In genomic region chr13:75175575-75175974, GRCh38 we compare ENCODE assay signal across 20 cellular contexts.
DNase-seq lines count a peak whose midpoint lies in the region; ATAC-seq lines count a peak whose summit lies in the region.
"Had no signal": no experiment of that assay in that cellular context is flagged by ENCODE, and none has a peak within 500 bp of the region (broad histone marks: within the 10 kb centered on the region; RNA-seq: fewer than 3 reads in every experiment).

No MANE protein-coding gene starts in this region.

- no peaks in the 10 kb centered on the region for H3K9me3 ChIP-seq in SJCRH30 (replicated peaks)
- H3K9me3 ChIP-seq: HAP-1 had no signal

- ATAC-seq in GM21381 (IDR thresholded peaks at IDR 0.05; ENCODE audit: unreplicated experiment) (no peak), HG03159 (IDR thresholded peaks at IDR 0.05; ENCODE audit: unreplicated experiment) (no peak)
- ATAC-seq: Panc1 had no signal

- no peaks in the 10 kb centered on the region for H3K36me3 ChIP-seq in SJCRH30
- H3K36me3 ChIP-seq: HAP-1 had no signal

- peak; percentile 38 for DNase-seq in MV-4-11 (lab: John Stamatoyannopoulos, UW)
- peak; percentile 83 for DNase-seq in amniotic epithelial cell (ENCODE audit: low read depth)
- peak; percentile 19 for DNase-seq in dermis blood vessel endothelial cell
- DNase-seq in NCI-H2196 (lab: John Stamatoyannopoulos, UW; ENCODE audit: unreplicated experiment), result no peak
- DNase-seq in SJCRH30, result no peak
- DNase-seq: ACHN; C1 segment of cervical spinal cord; CD8-positive, alpha-beta memory T cell; DMS79; KBM-7; NCI-H1417; NCI-H187; NCI-H2107; NCI-H2227 treated with DMSO at 0.1 percent for 48 hours; NCI-H524; SW 1271 had no signal

- H3K4me1 ChIP-seq in SJCRH30, result peaks cover 12% of the 10 kb centered on the region
- H3K4me1 ChIP-seq: HAP-1 had no signal

- no peaks in the 10 kb centered on the region for H3K27me3 ChIP-seq in SJCRH30

- H3K27ac ChIP-seq in SJCRH30, result no peak overlapping the region

- H3K4me3 ChIP-seq in SJCRH30, result no peak overlapping the region
- H3K4me3 ChIP-seq: HAP-1 had no signal

Comparison
In these comparisons a context has a peak if more than half of its experiments do, and no peak if none do; other contexts are left out.
1. DNase-seq: peak in MV-4-11 (single experiment), amniotic epithelial cell (single experiment) and dermis blood vessel endothelial cell (single experiment); none in NCI-H2196 (single experiment) and SJCRH30 (0 of 2).